1 cellular context compared by ENCODE assay signal in genomic region chr11:1572200-1573076, GRCh38.
A peak's percentile ranks its signal among the peaks of the same experiment; 100 is the strongest.
TF ChIP-seq lines count a peak whose summit lies in the region.

Gene DUSP8, minus strand, starts transcription at chr11:1572271. Its CDS starts 6,445 bp downstream, at chr11:1565826.

TF ChIP-seq in HepG2, 621 proteins besides CTCF, POLR2A, EP300 and RAD21 (continued from another document):
- TF ChIP-seq, protein P1, sequence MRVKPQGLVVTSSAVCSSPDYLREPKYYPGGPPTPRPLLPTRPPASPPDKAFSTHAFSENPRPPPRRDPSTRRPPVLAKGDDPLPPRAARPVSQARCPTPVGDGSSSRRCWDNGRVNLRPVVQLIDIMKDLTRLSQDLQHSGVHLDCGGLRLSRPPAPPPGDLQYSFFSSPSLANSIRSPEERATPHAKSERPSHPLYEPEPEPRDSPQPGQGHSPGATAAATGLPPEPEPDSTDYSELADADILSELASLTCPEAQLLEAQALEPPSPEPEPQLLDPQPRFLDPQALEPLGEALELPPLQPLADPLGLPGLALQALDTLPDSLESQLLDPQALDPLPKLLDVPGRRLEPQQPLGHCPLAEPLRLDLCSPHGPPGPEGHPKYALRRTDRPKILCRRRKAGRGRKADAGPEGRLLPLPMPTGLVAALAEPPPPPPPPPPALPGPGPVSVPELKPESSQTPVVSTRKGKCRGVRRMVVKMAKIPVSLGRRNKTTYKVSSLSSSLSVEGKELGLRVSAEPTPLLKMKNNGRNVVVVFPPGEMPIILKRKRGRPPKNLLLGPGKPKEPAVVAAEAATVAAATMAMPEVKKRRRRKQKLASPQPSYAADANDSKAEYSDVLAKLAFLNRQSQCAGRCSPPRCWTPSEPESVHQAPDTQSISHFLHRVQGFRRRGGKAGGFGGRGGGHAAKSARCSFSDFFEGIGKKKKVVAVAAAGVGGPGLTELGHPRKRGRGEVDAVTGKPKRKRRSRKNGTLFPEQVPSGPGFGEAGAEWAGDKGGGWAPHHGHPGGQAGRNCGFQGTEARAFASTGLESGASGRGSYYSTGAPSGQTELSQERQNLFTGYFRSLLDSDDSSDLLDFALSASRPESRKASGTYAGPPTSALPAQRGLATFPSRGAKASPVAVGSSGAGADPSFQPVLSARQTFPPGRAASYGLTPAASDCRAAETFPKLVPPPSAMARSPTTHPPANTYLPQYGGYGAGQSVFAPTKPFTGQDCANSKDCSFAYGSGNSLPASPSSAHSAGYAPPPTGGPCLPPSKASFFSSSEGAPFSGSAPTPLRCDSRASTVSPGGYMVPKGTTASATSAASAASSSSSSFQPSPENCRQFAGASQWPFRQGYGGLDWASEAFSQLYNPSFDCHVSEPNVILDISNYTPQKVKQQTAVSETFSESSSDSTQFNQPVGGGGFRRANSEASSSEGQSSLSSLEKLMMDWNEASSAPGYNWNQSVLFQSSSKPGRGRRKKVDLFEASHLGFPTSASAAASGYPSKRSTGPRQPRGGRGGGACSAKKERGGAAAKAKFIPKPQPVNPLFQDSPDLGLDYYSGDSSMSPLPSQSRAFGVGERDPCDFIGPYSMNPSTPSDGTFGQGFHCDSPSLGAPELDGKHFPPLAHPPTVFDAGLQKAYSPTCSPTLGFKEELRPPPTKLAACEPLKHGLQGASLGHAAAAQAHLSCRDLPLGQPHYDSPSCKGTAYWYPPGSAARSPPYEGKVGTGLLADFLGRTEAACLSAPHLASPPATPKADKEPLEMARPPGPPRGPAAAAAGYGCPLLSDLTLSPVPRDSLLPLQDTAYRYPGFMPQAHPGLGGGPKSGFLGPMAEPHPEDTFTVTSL (CRISPR knock-in tag; IDR thresholded peaks at IDR 0.05; ENCODE audit: borderline replicate concordance) = no peak
- TF ChIP-seq SP5 (CRISPR knock-in tag; IDR thresholded peaks at IDR 0.05; ENCODE audit: borderline replicate concordance, low read depth) = 0 out of 2 replicates have a peak, but pooled peaks have one; percentile 9
- TF ChIP-seq IRF1 (CRISPR knock-in tag; IDR thresholded peaks at IDR 0.05; ENCODE audit: low read depth) = no peak
- TF ChIP-seq, protein P2, sequence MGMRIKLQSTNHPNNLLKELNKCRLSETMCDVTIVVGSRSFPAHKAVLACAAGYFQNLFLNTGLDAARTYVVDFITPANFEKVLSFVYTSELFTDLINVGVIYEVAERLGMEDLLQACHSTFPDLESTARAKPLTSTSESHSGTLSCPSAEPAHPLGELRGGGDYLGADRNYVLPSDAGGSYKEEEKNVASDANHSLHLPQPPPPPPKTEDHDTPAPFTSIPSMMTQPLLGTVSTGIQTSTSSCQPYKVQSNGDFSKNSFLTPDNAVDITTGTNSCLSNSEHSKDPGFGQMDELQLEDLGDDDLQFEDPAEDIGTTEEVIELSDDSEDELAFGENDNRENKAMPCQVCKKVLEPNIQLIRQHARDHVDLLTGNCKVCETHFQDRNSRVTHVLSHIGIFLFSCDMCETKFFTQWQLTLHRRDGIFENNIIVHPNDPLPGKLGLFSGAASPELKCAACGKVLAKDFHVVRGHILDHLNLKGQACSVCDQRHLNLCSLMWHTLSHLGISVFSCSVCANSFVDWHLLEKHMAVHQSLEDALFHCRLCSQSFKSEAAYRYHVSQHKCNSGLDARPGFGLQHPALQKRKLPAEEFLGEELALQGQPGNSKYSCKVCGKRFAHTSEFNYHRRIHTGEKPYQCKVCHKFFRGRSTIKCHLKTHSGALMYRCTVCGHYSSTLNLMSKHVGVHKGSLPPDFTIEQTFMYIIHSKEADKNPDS (CRISPR knock-in tag; IDR thresholded peaks at IDR 0.05) = no peak
- no peak for TF ChIP-seq EHMT2 (IDR thresholded peaks at IDR 0.05; ENCODE audit: borderline replicate concordance, low read depth, low read length)
- TF ChIP-seq ZSCAN20 (CRISPR knock-in tag; IDR thresholded peaks at IDR 0.05; ENCODE audit: borderline replicate concordance) = 0 out of 2 replicates have a peak, but pooled peaks have one; percentile 48
- no peak for TF ChIP-seq RFX3 (CRISPR knock-in tag; IDR thresholded peaks at IDR 0.05)
- no peak for TF ChIP-seq FOXC1 (CRISPR knock-in tag; IDR thresholded peaks at IDR 0.05; ENCODE audit: borderline replicate concordance)
- no peak for TF ChIP-seq SATB2 (CRISPR knock-in tag; IDR thresholded peaks at IDR 0.05)
- TF ChIP-seq ADNP (CRISPR knock-in tag; IDR thresholded peaks at IDR 0.05) = no peak
- TF ChIP-seq, protein P3, sequence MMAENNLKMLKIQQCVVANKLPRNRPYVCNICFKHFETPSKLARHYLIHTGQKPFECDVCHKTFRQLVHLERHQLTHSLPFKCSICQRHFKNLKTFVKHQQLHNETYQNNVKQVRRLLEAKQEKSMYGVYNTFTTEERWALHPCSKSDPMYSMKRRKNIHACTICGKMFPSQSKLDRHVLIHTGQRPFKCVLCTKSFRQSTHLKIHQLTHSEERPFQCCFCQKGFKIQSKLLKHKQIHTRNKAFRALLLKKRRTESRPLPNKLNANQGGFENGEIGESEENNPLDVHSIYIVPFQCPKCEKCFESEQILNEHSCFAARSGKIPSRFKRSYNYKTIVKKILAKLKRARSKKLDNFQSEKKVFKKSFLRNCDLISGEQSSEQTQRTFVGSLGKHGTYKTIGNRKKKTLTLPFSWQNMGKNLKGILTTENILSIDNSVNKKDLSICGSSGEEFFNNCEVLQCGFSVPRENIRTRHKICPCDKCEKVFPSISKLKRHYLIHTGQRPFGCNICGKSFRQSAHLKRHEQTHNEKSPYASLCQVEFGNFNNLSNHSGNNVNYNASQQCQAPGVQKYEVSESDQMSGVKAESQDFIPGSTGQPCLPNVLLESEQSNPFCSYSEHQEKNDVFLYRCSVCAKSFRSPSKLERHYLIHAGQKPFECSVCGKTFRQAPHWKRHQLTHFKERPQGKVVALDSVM (CRISPR knock-in tag; IDR thresholded peaks at IDR 0.05) = no peak
- TF ChIP-seq ZNF720 (CRISPR knock-in tag; IDR thresholded peaks at IDR 0.05) = no peak
- TF ChIP-seq TCF7L2 (IDR thresholded peaks at IDR 0.05; ENCODE audit: low read depth, low read length) = no peak
- peak; percentile 52 for TF ChIP-seq ZFX (CRISPR knock-in tag; IDR thresholded peaks at IDR 0.05; ENCODE audit: low read depth)
- TF ChIP-seq FIP1L1 (IDR thresholded peaks at IDR 0.05; ENCODE audit: borderline replicate concordance, insufficient read depth, low read depth, low read length) = no peak
- TF ChIP-seq TIGD3 (CRISPR knock-in tag; IDR thresholded peaks at IDR 0.05; ENCODE audit: borderline replicate concordance) = no peak
- TF ChIP-seq SAP130 (CRISPR knock-in tag; IDR thresholded peaks at IDR 0.05; ENCODE audit: low read depth) = peak; percentile 60
- TF ChIP-seq KLF16 (CRISPR knock-in tag; IDR thresholded peaks at IDR 0.05) = no peak
- TF ChIP-seq, protein P4, sequence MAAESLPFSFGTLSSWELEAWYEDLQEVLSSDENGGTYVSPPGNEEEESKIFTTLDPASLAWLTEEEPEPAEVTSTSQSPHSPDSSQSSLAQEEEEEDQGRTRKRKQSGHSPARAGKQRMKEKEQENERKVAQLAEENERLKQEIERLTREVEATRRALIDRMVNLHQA (CRISPR knock-in tag; IDR thresholded peaks at IDR 0.05) = no peak
- no peak for TF ChIP-seq MED1 (CRISPR knock-in tag; IDR thresholded peaks at IDR 0.05)
- TF ChIP-seq ZXDC (CRISPR knock-in tag; IDR thresholded peaks at IDR 0.05) = no peak
- TF ChIP-seq, protein P5, sequence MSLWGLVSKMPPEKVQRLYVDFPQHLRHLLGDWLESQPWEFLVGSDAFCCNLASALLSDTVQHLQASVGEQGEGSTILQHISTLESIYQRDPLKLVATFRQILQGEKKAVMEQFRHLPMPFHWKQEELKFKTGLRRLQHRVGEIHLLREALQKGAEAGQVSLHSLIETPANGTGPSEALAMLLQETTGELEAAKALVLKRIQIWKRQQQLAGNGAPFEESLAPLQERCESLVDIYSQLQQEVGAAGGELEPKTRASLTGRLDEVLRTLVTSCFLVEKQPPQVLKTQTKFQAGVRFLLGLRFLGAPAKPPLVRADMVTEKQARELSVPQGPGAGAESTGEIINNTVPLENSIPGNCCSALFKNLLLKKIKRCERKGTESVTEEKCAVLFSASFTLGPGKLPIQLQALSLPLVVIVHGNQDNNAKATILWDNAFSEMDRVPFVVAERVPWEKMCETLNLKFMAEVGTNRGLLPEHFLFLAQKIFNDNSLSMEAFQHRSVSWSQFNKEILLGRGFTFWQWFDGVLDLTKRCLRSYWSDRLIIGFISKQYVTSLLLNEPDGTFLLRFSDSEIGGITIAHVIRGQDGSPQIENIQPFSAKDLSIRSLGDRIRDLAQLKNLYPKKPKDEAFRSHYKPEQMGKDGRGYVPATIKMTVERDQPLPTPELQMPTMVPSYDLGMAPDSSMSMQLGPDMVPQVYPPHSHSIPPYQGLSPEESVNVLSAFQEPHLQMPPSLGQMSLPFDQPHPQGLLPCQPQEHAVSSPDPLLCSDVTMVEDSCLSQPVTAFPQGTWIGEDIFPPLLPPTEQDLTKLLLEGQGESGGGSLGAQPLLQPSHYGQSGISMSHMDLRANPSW (CRISPR knock-in tag; IDR thresholded peaks at IDR 0.05; ENCODE audit: borderline replicate concordance) = no peak
